In genomic region chr19:49338023-49338677, GRCh38 we compare ENCODE assay signal across 9 cellular contexts. TPM values are rescaled to one million over a fixed set of nuclear protein-coding genes. Genes with fewer than 3 reads are reported as not detected.
DNase-seq lines count a peak whose midpoint lies in the region; ATAC-seq and TF ChIP-seq lines count a peak whose summit lies in the region.
"Had no signal": no experiment of that assay in that cellular context is flagged by ENCODE, and none has a peak within 500 bp of the region (broad histone marks: within the 10 kb centered on the region; RNA-seq: fewer than 3 reads in every experiment).

No MANE protein-coding gene starts in this region.

- peaks cover 62% of the 10 kb centered on the region for H3K4me1 Mint-ChIP-seq in activated naive CD4-positive, alpha-beta T cell treated with anti-CD3 and anti-CD28 coated beads, Interleukin-2, amount 10 ng/mL, durations not matched to agents 7 days and 5 days
- peaks cover 75 to 89% (median 79%) of the 10 kb centered on the region in 3 donors for H3K4me1 Mint-ChIP-seq in naive B cell

- no peak overlapping the region for H3K27ac ChIP-seq in uterus

- H3K36me3 Mint-ChIP-seq in activated naive CD4-positive, alpha-beta T cell treated with anti-CD3 and anti-CD28 coated beads, Interleukin-2, amount 10 ng/mL, durations not matched to agents 7 days and 5 days = peaks cover 41% of the 10 kb centered on the region
- peaks cover 24 to 57% of the 10 kb centered on the region in 2 donors for H3K36me3 Mint-ChIP-seq in naive B cell

- no peak for TF ChIP-seq POLR2A in uterus (IDR thresholded peaks at IDR 0.05)

- no peak for ATAC-seq in naive B cell (ENCODE audit: low read depth in 2 of 2)
- ATAC-seq in GM21526 (IDR thresholded peaks at IDR 0.05; ENCODE audit: low FRiP score, unreplicated experiment) = no peak

- no peaks in the 10 kb centered on the region for H3K9me3 Mint-ChIP-seq in activated naive CD4-positive, alpha-beta T cell treated with anti-CD3 and anti-CD28 coated beads, Interleukin-2, amount 10 ng/mL, durations not matched to agents 7 days and 5 days
- H3K9me3 Mint-ChIP-seq in naive B cell = peaks cover 0 to 11% (median 6%) of the 10 kb centered on the region in 7 donors

- no peaks in the 10 kb centered on the region for H3K36me3 ChIP-seq in uterus

- no peak for DNase-seq in activated naive CD4-positive, alpha-beta T cell treated with anti-CD3 and anti-CD28 coated beads, Interleukin-2, amount 10 ng/mL, durations not matched to agents 7 days and 5 days
- no peak for DNase-seq in activated naive CD4-positive, alpha-beta T cell treated with anti-CD3 and anti-CD28 coated beads, Interleukin-2, amount 50 U/mL, for 16 hours
- DNase-seq in choroid plexus epithelial cell (ENCODE audit: low read depth) (no peak), naive B cell (no peak), uterus (no peak), NCI-H187 (lab: John Stamatoyannopoulos, UW) (no peak), NCI-H1105 (lab: John Stamatoyannopoulos, UW) (no peak)
- DNase-seq: GOT3 had no signal

- no peaks in the 10 kb centered on the region for H3K27me3 ChIP-seq in uterus

- H3K4me3 Mint-ChIP-seq in activated naive CD4-positive, alpha-beta T cell treated with anti-CD3 and anti-CD28 coated beads, Interleukin-2, amount 10 ng/mL, durations not matched to agents 7 days and 5 days = peak overlapping the region; percentile 15
- peak overlapping the region; percentile 83 to 100 (median 100) for H3K4me3 Mint-ChIP-seq in naive B cell

- peaks cover 0 to 4% of the 10 kb centered on the region in 2 donors for H3K4me1 ChIP-seq in uterus

- H3K27me3 Mint-ChIP-seq in activated naive CD4-positive, alpha-beta T cell treated with anti-CD3 and anti-CD28 coated beads, Interleukin-2, amount 10 ng/mL, durations not matched to agents 7 days and 5 days = no peaks in the 10 kb centered on the region
- H3K27me3 Mint-ChIP-seq in naive B cell = no peaks in the 10 kb centered on the region

- no peak for TF ChIP-seq CTCF in choroid plexus epithelial cell (conservative IDR thresholded peaks at IDR 0.05; ENCODE audit: low read depth, low read length)
- no peak for TF ChIP-seq CTCF in uterus (IDR thresholded peaks at IDR 0.05)

- CTCF ChIA-PET in activated naive CD4-positive, alpha-beta T cell treated with anti-CD3 and anti-CD28 coated beads, Interleukin-2, amount 10 ng/mL, durations not matched to agents 7 days and 5 days (lab: Charles Lee) = interaction anchor here (1.2 kb wide), 1 partner anchor 10 kb away, joined by 3 read pairs; no protein-coding TSS in a partner anchor

- H3K27ac Mint-ChIP-seq in activated naive CD4-positive, alpha-beta T cell treated with anti-CD3 and anti-CD28 coated beads, Interleukin-2, amount 10 ng/mL, durations not matched to agents 7 days and 5 days = no peak overlapping the region
- H3K27ac Mint-ChIP-seq in naive B cell = peak overlapping the region; percentile 76 to 98 (median 88)

- H3K4me3 ChIP-seq in choroid plexus epithelial cell (ENCODE audit: low read depth, low read length) (peak overlapping the region; percentile 50), uterus (peak overlapping the region; percentile 35 to 53)

- intact Hi-C loops in uterus (cut with DNase I; ENCODE audit: low total_unique reads) = no loop called here

- no peaks in the 10 kb centered on the region for H3K9me3 ChIP-seq in uterus

RNA-seq across cellular contexts. Expression of gene CD37, which starts 2.9 kb away (rescaled TPM):
- polyA plus RNA-seq in naive B cell (ENCODE audit: low read depth in 6 of 6) = 1,000 to 10,000 TPM in 1 of 6 donors, 100 to 1,000 TPM in 5; 672 to 1,032 (median 882) TPM
- 10 to 100 TPM in 1 of 4 donors, 1 to 10 TPM in 3; 4.4 to 11.0 (median 7.8) TPM for total RNA-seq in uterus

RNA-seq across cellular contexts. Expression of gene SLC6A16, which starts 13.2 kb away (rescaled TPM):
- polyA plus RNA-seq in naive B cell (ENCODE audit: low read depth in 6 of 6) = 10 to 100 TPM in 1 of 6 donors, 1 to 10 TPM in 5; 5.8 to 17.4 (median 8.4) TPM
- total RNA-seq in uterus = 1 to 10 TPM in 1 of 4 donors, under 1 TPM in 2, not detected in 1; 0.55 to 7.5 (median 0.88) TPM

RNA-seq across cellular contexts. Expression of gene TEAD2, which starts 24.1 kb away (rescaled TPM):
- 1 to 10 TPM in 5 of 6 donors, under 1 TPM in 1; 0.80 to 5.4 (median 3.0) TPM for polyA plus RNA-seq in naive B cell (ENCODE audit: low read depth in 6 of 6)
- total RNA-seq in uterus = 10 to 100 TPM; 21.8 to 83.2 (median 48.5) TPM

RNA-seq across cellular contexts. Expression of gene DKKL1, which starts 25.5 kb away (rescaled TPM):
- 1 to 10 TPM in 1 of 6 donors, under 1 TPM in 2, not detected in 3; 0.55 to 2.8 (median 0.82) TPM for polyA plus RNA-seq in naive B cell (ENCODE audit: low read depth in 6 of 6)
- 1 to 10 TPM in 1 of 4 donors, not detected in 3; 1.3 TPM for total RNA-seq in uterus

RNA-seq across cellular contexts. Expression of gene KASH5, which starts 49.9 kb away (rescaled TPM):
- polyA plus RNA-seq in naive B cell (ENCODE audit: low read depth in 6 of 6) = not detected
- total RNA-seq in uterus = under 1 TPM in 1 of 4 donors, not detected in 3; 0.55 TPM
